Comparison of ENCODE assay signal across 17 cellular contexts in genomic region chr1:229015791-229016190, GRCh38.
DNase-seq lines count a peak whose midpoint lies in the region; ATAC-seq, FAIRE-seq and TF ChIP-seq lines count a peak whose summit lies in the region.
"Had no signal": no experiment of that assay in that cellular context is flagged by ENCODE, and none has a peak within 500 bp of the region (broad histone marks: within the 10 kb centered on the region; RNA-seq: fewer than 3 reads in every experiment).

No MANE protein-coding gene starts in this region.

- peak overlapping the region; percentile 64 for H2AFZ ChIP-seq in HepG2 (ENCODE audit: low read length)

- H4K20me1 ChIP-seq in HepG2 (ENCODE audit: insufficient read depth, low read length): no peaks in the 10 kb centered on the region

- CTCF ChIA-PET in HepG2 (lab: Yijun Ruan, JAX; ENCODE audit: low intra/inter-chr PET ratio, low total read pairs): no interaction called here

- H3K27ac Mint-ChIP-seq in activated CD4-positive, alpha-beta T cell treated with anti-CD3 and anti-CD28 coated beads, Interleukin-2, amount 10 ng/mL, durations not matched to agents 24 days and 14 days: no peak overlapping the region
- H3K27ac Mint-ChIP-seq: CD4-positive, CD25-positive, alpha-beta regulatory T cell had no signal

- H3K4me3 ChIP-seq in HepG2 (replicated peaks in 1 of 3; ENCODE audit: insufficient read depth in 1 of 3, low read depth in 2 of 3, low read length in 3 of 3) (no peak overlapping the region; a peak in 2 of 6 replicates), right lobe of liver (no peak overlapping the region), ovary (no peak overlapping the region)
- H3K4me3 ChIP-seq: GM12878 had no signal

- no peak overlapping the region for H3K4me3 Mint-ChIP-seq in activated CD4-positive, alpha-beta T cell treated with anti-CD3 and anti-CD28 coated beads, Interleukin-2, amount 10 ng/mL, durations not matched to agents 24 days and 14 days
- H3K4me3 Mint-ChIP-seq: CD4-positive, CD25-positive, alpha-beta regulatory T cell had no signal

- peaks cover 20% of the 10 kb centered on the region for H3K27me3 Mint-ChIP-seq in activated CD4-positive, alpha-beta T cell treated with anti-CD3 and anti-CD28 coated beads, Interleukin-2, amount 10 ng/mL, durations not matched to agents 24 days and 14 days

- in situ Hi-C loops in HepG2 (cut with HindIII; ENCODE audit: extremely low pct_ligation_motif_present, low pct_unique_long_range_greater_than_20kb): no loop called here

- peak; percentile 75 for FAIRE-seq in HepG2 (lab: Jason Lieb, UNC)
- FAIRE-seq: GM12878, GM18507 had no signal

- ATAC-seq in HepG2 (peak; percentile 54), right lobe of liver (no peak), GM18861 (IDR thresholded peaks at IDR 0.05; ENCODE audit: unreplicated experiment) (no peak)
- ATAC-seq: GM12878, HCT116 had no signal

- peak; percentile 41 for DNase-seq in HepG2 (ENCODE audit: low spot score)
- DNase-seq in right lobe of liver: no peak
- DNase-seq in ovary: peak; percentile 48 to 82 (median 68)
- DNase-seq in NCI-H2081 (lab: John Stamatoyannopoulos, UW): no peak
- DNase-seq in activated CD4-positive, alpha-beta T cell treated with anti-CD3 and anti-CD28 coated beads, Interleukin-2, amount 10 ng/mL, durations not matched to agents 24 days and 14 days: no peak
- DNase-seq: AML-193; Calu3; CD4-positive, CD25-positive, alpha-beta regulatory T cell; DMS79; MV-4-11; NCI-H1436 treated with DMSO at 0.1 percent for 48 hours; NCI-H2081 treated with DMSO at 0.1 percent for 48 hours had no signal

- H3K9ac ChIP-seq in HepG2 (ENCODE audit: insufficient read depth, low read depth, low read length): no peak overlapping the region

- H3K4me1 Mint-ChIP-seq in activated CD4-positive, alpha-beta T cell treated with anti-CD3 and anti-CD28 coated beads, Interleukin-2, amount 10 ng/mL, durations not matched to agents 24 days and 14 days: no peaks in the 10 kb centered on the region

- intact Hi-C loops in HepG2 (cut with micrococcal nuclease; ENCODE audit: unreplicated experiment): no loop called here
- intact Hi-C loops in right lobe of liver (cut with DNase I): no loop called here
- intact Hi-C loops in ovary (cut with DNase I): no loop called here
- intact Hi-C loops in activated CD4-positive, alpha-beta T cell treated with anti-CD3 and anti-CD28 coated beads, Interleukin-2, amount 10 ng/mL, durations not matched to agents 24 days and 14 days (cut with micrococcal nuclease): no loop called here

- TF ChIP-seq RAD21 in HepG2 (CRISPR knock-in tag; IDR thresholded peaks at IDR 0.05): no peak

- TF ChIP-seq EP300 in HepG2 (IDR thresholded peaks at IDR 0.05; ENCODE audit: low read depth in 2 of 2, low read length in 2 of 2): no peak
- no peak for TF ChIP-seq EP300 in HepG2 (CRISPR knock-in tag; IDR thresholded peaks at IDR 0.05; ENCODE audit: borderline replicate concordance)
- no peak for TF ChIP-seq EP300 in ovary (IDR thresholded peaks at IDR 0.05)

- no peaks in the 10 kb centered on the region for H3K79me2 ChIP-seq in HepG2 (ENCODE audit: insufficient read depth, low read length)

- WGBS in HepG2 (ENCODE audit: low lambda C conversion rate): 34% methylated on average over 11 of the region's 12 CpGs
- 86% methylated on average over 12 of the region's 12 CpGs for WGBS in right lobe of liver (ENCODE audit: insufficient coverage, low coverage, low lambda C conversion rate, missing lambda C conversion rate)
- 10 to 34% (median 19%) methylated on average over 12 of the region's 12 CpGs for WGBS in ovary, 3 donors

- H3K9me3 ChIP-seq in HepG2 (ENCODE audit: low read length): no peaks in the 10 kb centered on the region
- H3K9me3 ChIP-seq in right lobe of liver: no peaks in the 10 kb centered on the region
- H3K9me3 ChIP-seq in ovary: no peaks in the 10 kb centered on the region

- H3K27ac ChIP-seq in HepG2 (ENCODE audit: extremely low read length, insufficient read depth, low read length): peak overlapping the region; percentile 39
- no peak overlapping the region for H3K27ac ChIP-seq in right lobe of liver
- H3K27ac ChIP-seq in layer of hippocampus (ENCODE audit: low read depth, low read length): peak overlapping the region; percentile 9
- no peak overlapping the region for H3K27ac ChIP-seq in ovary

- no peaks in the 10 kb centered on the region for H3K9me3 Mint-ChIP-seq in activated CD4-positive, alpha-beta T cell treated with anti-CD3 and anti-CD28 coated beads, Interleukin-2, amount 10 ng/mL, durations not matched to agents 24 days and 14 days
- H3K9me3 Mint-ChIP-seq: CD4-positive, CD25-positive, alpha-beta regulatory T cell had no signal

- H3K36me3 Mint-ChIP-seq in activated CD4-positive, alpha-beta T cell treated with anti-CD3 and anti-CD28 coated beads, Interleukin-2, amount 10 ng/mL, durations not matched to agents 24 days and 14 days (ENCODE audit: low read depth): no peaks in the 10 kb centered on the region
- H3K36me3 Mint-ChIP-seq: CD4-positive, CD25-positive, alpha-beta regulatory T cell had no signal

- TF ChIP-seq POLR2A in HepG2 (IDR thresholded peaks at IDR 0.05; ENCODE audit: insufficient read depth in 1 of 2, low read depth in 2 of 2, low read length in 2 of 2) (no peak), right lobe of liver (IDR thresholded peaks at IDR 0.05) (no peak), ovary (IDR thresholded peaks at IDR 0.05) (no peak)

- peak overlapping the region; percentile 61 for H3K4me2 ChIP-seq in HepG2 (ENCODE audit: low read depth, low read length)

- no TSS peak for BruUV-seq in HepG2 (replicated peaks; lab: Mats Ljungman, UMichigan)

- POLR2A ChIA-PET in HepG2 (lab: Yijun Ruan, JAX): interaction anchor here (0.8 to 1.4 kb wide), 3 partner anchors 9 to 52 kb away, joined by 3 to 5 read pairs (median 3); no protein-coding TSS in a partner anchor

- TF ChIP-seq CTCF in HepG2 (CRISPR knock-in tag; IDR thresholded peaks at IDR 0.05): no peak
- no peak for TF ChIP-seq CTCF in right lobe of liver (IDR thresholded peaks at IDR 0.05)
- no peak for TF ChIP-seq CTCF in ovary (IDR thresholded peaks at IDR 0.05)

- H3K27me3 ChIP-seq in HepG2 (ENCODE audit: control insufficient read depth in 1 of 2, insufficient read depth in 2 of 2, low read length in 2 of 2) (no peaks in the 10 kb centered on the region), right lobe of liver (no peaks in the 10 kb centered on the region), layer of hippocampus (ENCODE audit: control insufficient read depth, insufficient read depth, low read length) (no peaks in the 10 kb centered on the region), ovary (no peaks in the 10 kb centered on the region)

- H3K4me1 ChIP-seq in HepG2 (ENCODE audit: insufficient read depth, low read length): peaks cover 28% of the 10 kb centered on the region
- no peaks in the 10 kb centered on the region for H3K4me1 ChIP-seq in right lobe of liver
- H3K4me1 ChIP-seq in ovary (ENCODE audit: insufficient read depth): peaks cover 5% of the 10 kb centered on the region

- H3K36me3 ChIP-seq in HepG2 (replicated peaks in 1 of 2; ENCODE audit: control insufficient read depth in 1 of 2, insufficient read depth in 2 of 2, low read length in 2 of 2): no peaks in the 10 kb centered on the region
- H3K36me3 ChIP-seq in right lobe of liver: no peaks in the 10 kb centered on the region
- H3K36me3 ChIP-seq in ovary: no peaks in the 10 kb centered on the region

TF ChIP-seq in HepG2, 621 proteins besides CTCF, POLR2A, EP300 and RAD21 (continues in another document):
- TF ChIP-seq ZMYM2 (CRISPR knock-in tag; IDR thresholded peaks at IDR 0.05) (no peak), ZNF263 (CRISPR knock-in tag; IDR thresholded peaks at IDR 0.05) (peak; percentile 45; the same call in 1 of the 2 replicates), RXRA (CRISPR knock-in tag; IDR thresholded peaks at IDR 0.05) (peak; percentile 23; the same call in 1 of the 2 replicates)
- TF ChIP-seq, protein P1, sequence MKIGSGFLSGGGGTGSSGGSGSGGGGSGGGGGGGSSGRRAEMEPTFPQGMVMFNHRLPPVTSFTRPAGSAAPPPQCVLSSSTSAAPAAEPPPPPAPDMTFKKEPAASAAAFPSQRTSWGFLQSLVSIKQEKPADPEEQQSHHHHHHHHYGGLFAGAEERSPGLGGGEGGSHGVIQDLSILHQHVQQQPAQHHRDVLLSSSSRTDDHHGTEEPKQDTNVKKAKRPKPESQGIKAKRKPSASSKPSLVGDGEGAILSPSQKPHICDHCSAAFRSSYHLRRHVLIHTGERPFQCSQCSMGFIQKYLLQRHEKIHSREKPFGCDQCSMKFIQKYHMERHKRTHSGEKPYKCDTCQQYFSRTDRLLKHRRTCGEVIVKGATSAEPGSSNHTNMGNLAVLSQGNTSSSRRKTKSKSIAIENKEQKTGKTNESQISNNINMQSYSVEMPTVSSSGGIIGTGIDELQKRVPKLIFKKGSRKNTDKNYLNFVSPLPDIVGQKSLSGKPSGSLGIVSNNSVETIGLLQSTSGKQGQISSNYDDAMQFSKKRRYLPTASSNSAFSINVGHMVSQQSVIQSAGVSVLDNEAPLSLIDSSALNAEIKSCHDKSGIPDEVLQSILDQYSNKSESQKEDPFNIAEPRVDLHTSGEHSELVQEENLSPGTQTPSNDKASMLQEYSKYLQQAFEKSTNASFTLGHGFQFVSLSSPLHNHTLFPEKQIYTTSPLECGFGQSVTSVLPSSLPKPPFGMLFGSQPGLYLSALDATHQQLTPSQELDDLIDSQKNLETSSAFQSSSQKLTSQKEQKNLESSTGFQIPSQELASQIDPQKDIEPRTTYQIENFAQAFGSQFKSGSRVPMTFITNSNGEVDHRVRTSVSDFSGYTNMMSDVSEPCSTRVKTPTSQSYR (CRISPR knock-in tag; IDR thresholded peaks at IDR 0.05; ENCODE audit: borderline replicate concordance): no peak

Comparison
In these comparisons a context has a peak if more than half of its experiments do, and no peak if none do; other contexts are left out.
1. DNase-seq: peak in HepG2 (single experiment) and ovary (5 of 5); none in right lobe of liver (0 of 3), NCI-H2081 (0 of 2) and activated CD4-positive, alpha-beta T cell treated with anti-CD3 and anti-CD28 coated beads, Interleukin-2, amount 10 ng/mL, durations not matched to agents 24 days and 14 days (single experiment).
2. H3K27ac ChIP-seq: peak in HepG2 (single experiment) and layer of hippocampus (single experiment); none in right lobe of liver (0 of 3) and ovary (0 of 2).